8 cellular contexts compared by ENCODE assay signal in genomic region chr19:18419195-18419698, GRCh38. TPM values are rescaled to one million over a fixed set of nuclear protein-coding genes. Genes with fewer than 3 reads are reported as not detected.
DNase-seq lines count a peak whose midpoint lies in the region; ATAC-seq, FAIRE-seq and TF ChIP-seq lines count a peak whose summit lies in the region.

Gene SSBP4 (plus strand): TSS chr19:18419398. CDS start chr19:18419649, 251 bp downstream.

- H3K27me3 Mint-ChIP-seq in activated naive CD8-positive, alpha-beta T cell treated with anti-CD3 and anti-CD28 coated beads for 36 hours, result peaks cover 33% of the 10 kb centered on the region
- H3K27me3 Mint-ChIP-seq in glutamatergic neuron (ENCODE audit: unreplicated experiment), result peaks cover 8% of the 10 kb centered on the region

- ATAC-seq in GM19397 (IDR thresholded peaks at IDR 0.05; ENCODE audit: unreplicated experiment), result peak; percentile 39
- peak; percentile 11 for ATAC-seq in omental fat pad (ENCODE audit: low FRiP score)

- peaks cover 71% of the 10 kb centered on the region for H3K4me1 Mint-ChIP-seq in activated naive CD8-positive, alpha-beta T cell treated with anti-CD3 and anti-CD28 coated beads for 36 hours
- peaks cover 30% of the 10 kb centered on the region for H3K4me1 Mint-ChIP-seq in glutamatergic neuron (ENCODE audit: low read depth, unreplicated experiment)

- H3K4me3 Mint-ChIP-seq in activated naive CD8-positive, alpha-beta T cell treated with anti-CD3 and anti-CD28 coated beads for 36 hours, result peak within 1 kb of the TSS; percentile 88
- peak within 1 kb of the TSS; percentile 95 for H3K4me3 Mint-ChIP-seq in glutamatergic neuron (ENCODE audit: unreplicated experiment)

- H3K36me3 Mint-ChIP-seq in activated naive CD8-positive, alpha-beta T cell treated with anti-CD3 and anti-CD28 coated beads for 36 hours, result peaks cover 10% of the 10 kb centered on the region
- no peaks in the 10 kb centered on the region for H3K36me3 Mint-ChIP-seq in glutamatergic neuron (ENCODE audit: unreplicated experiment)

- H3K27ac Mint-ChIP-seq in activated naive CD8-positive, alpha-beta T cell treated with anti-CD3 and anti-CD28 coated beads for 36 hours, result peak within 1 kb of the TSS; percentile 75
- H3K27ac Mint-ChIP-seq in glutamatergic neuron (ENCODE audit: unreplicated experiment), result peak within 1 kb of the TSS; percentile 92

- peak within 1 kb of the TSS; percentile 92 for H3K9ac ChIP-seq in SK-N-MC (ENCODE audit: insufficient read length)

- no peaks in the 10 kb centered on the region for H3K9me3 Mint-ChIP-seq in activated naive CD8-positive, alpha-beta T cell treated with anti-CD3 and anti-CD28 coated beads for 36 hours
- H3K9me3 Mint-ChIP-seq in glutamatergic neuron (ENCODE audit: unreplicated experiment), result peaks cover 25% of the 10 kb centered on the region

- no peaks in the 10 kb centered on the region for H3K9me3 ChIP-seq in SK-N-MC (ENCODE audit: low read depth, low read length)

- peak within 1 kb of the TSS; percentile 84 for H3K27ac ChIP-seq in C4-2B
- H3K27ac ChIP-seq in SK-N-MC, result peak within 1 kb of the TSS; percentile 99

- DNase-seq in LHCN-M2 (ENCODE audit: low read depth) (peak; percentile 78), SK-N-MC (ENCODE audit: low read depth, low spot score) (no peak), glutamatergic neuron (peak; percentile 82), omental fat pad (ENCODE audit: low spot score) (no peak), urothelium cell line (ENCODE audit: low spot score) (peak; percentile 84)
- DNase-seq in activated naive CD8-positive, alpha-beta T cell treated with anti-CD3 and anti-CD28 coated beads for 36 hours, result peak; percentile 84

- peak within 1 kb of the TSS; percentile 87 for H3K4me3 ChIP-seq in SK-N-MC

- no peaks in the 10 kb centered on the region; the same call in 1 of the 2 replicates for H3K36me3 ChIP-seq in SK-N-MC (ENCODE audit: insufficient read depth, low read length)

- FAIRE-seq in urothelium cell line (lab: Jason Lieb, UNC), result no peak

- TF ChIP-seq CTCF in C4-2B (conservative IDR thresholded peaks at IDR 0.05) (peak; percentile 92), glutamatergic neuron (IDR thresholded peaks at IDR 0.05; ENCODE audit: partially characterized antibody, unreplicated experiment) (peak; percentile 38), omental fat pad (IDR thresholded peaks at IDR 0.05) (no peak)

RNA-seq across cellular contexts. Expression of gene SSBP4, which starts in this region (rescaled TPM):
- 41.6 and 64.2 TPM in 2 replicates for total RNA-seq in LHCN-M2 (2014; rRNA removed)
- polyA plus RNA-seq in LHCN-M2 (2012), result 20.1 TPM
- total RNA-seq in activated naive CD8-positive, alpha-beta T cell treated with anti-CD3 and anti-CD28 coated beads for 36 hours, result 100 to 1,000 TPM in 1 of 2 experiments, 10 to 100 TPM in 1; 96.1 to 101 TPM
- 177 TPM for total RNA-seq in glutamatergic neuron (ENCODE audit: unreplicated experiment)
- 10 to 100 TPM; 29.9 to 62.9 (median 43.7) TPM for total RNA-seq in omental fat pad

Comparison
In these comparisons a context has a peak if more than half of its experiments do, and no peak if none do; other contexts are left out.
1. CTCF ChIP-seq: peak in C4-2B (single experiment) and glutamatergic neuron (single experiment); none in omental fat pad (0 of 3).
2. DNase-seq: peak in LHCN-M2 (single experiment), activated naive CD8-positive, alpha-beta T cell treated with anti-CD3 and anti-CD28 coated beads for 36 hours (single experiment), glutamatergic neuron (single experiment) and urothelium cell line (single experiment); none in SK-N-MC (single experiment) and omental fat pad (single experiment).